In the genomic region with DNA sequence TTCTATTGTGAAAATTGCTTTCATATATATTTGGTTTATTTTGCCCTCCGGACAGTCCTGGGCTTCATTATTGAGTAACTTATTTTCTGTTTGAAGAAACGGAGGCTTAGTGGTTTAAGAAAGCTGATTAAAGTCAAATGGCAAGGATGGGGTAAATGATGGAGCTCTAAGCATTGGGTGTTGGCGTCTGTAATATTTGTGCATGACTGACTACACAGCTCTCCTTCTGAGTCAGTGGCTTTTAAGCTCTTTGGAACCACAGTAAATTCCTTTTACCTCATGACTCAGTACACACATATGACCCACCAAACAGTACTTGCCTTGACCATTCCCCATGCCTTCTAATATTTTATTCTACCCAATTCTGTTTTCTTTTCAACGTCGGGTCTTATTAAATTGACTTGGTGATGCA, we compare ENCODE assay signal across 13 cellular contexts. TPM values are rescaled to one million over a fixed set of nuclear protein-coding genes. Genes with fewer than 3 reads are reported as not detected.
DNase-seq lines count a peak whose midpoint lies in the region; ATAC-seq and TF ChIP-seq lines count a peak whose summit lies in the region.
"Had no signal": no experiment of that assay in that cellular context is flagged by ENCODE, and none has a peak within 500 bp of the region (broad histone marks: within the 10 kb centered on the region; RNA-seq: fewer than 3 reads in every experiment).

No MANE protein-coding gene starts in this region.

- H3K9ac ChIP-seq in mesenchymal stem cell (ENCODE audit: low read length): peak overlapping the region; percentile 76
- H3K9ac ChIP-seq in mesendoderm (ENCODE audit: low read length): no peak overlapping the region

- H2AK5ac ChIP-seq in mesenchymal stem cell (ENCODE audit: low read length, severe bottlenecking): no peak overlapping the region
- no peak overlapping the region for H2AK5ac ChIP-seq in mesendoderm (ENCODE audit: low read length)

- no peak overlapping the region for H4K5ac ChIP-seq in mesendoderm (ENCODE audit: low read length)

- peaks cover 39% of the 10 kb centered on the region for H3K4me1 Mint-ChIP-seq in chondrocyte (ENCODE audit: low read depth)
- H3K4me1 Mint-ChIP-seq: activated naive CD4-positive, alpha-beta T cell treated with anti-CD3 and anti-CD28 coated beads, Interleukin-2, amount 10 ng/mL, durations not matched to agents 7 days and 5 days; IgD-negative memory B cell had no signal

- no peak overlapping the region for H2BK12ac ChIP-seq in mesenchymal stem cell (ENCODE audit: low read length in 2 of 2)

- WGBS in mesenchymal stem cell: 17% methylated on average over 5 of the region's 5 CpGs
- no CpG with 5 or more reads among the region's 5 CpGs for WGBS in mesendoderm (ENCODE audit: extremely low coverage, insufficient coverage, low lambda C conversion rate)

- no peak overlapping the region for H2BK5ac ChIP-seq in mesenchymal stem cell (ENCODE audit: low read depth, low read length, poor library complexity, severe bottlenecking)
- H2BK5ac ChIP-seq in mesendoderm (ENCODE audit: low read length): no peak overlapping the region

- no peak for ATAC-seq in HG03460 (IDR thresholded peaks at IDR 0.05; ENCODE audit: unreplicated experiment)

- H3K79me1 ChIP-seq in mesenchymal stem cell (replicated peaks; ENCODE audit: low read length, poor library complexity, severe bottlenecking) (peaks cover 20% of the 10 kb centered on the region), mesendoderm (ENCODE audit: low read length) (no peaks in the 10 kb centered on the region)

- peaks cover 7% of the 10 kb centered on the region for H3K79me2 ChIP-seq in mesendoderm (ENCODE audit: control insufficient read depth, insufficient read depth, low read length)

- no peak overlapping the region for H3K4me3 Mint-ChIP-seq in chondrocyte (ENCODE audit: unreplicated experiment)
- H3K4me3 Mint-ChIP-seq: activated naive CD4-positive, alpha-beta T cell treated with anti-CD3 and anti-CD28 coated beads, Interleukin-2, amount 10 ng/mL, durations not matched to agents 7 days and 5 days; IgD-negative memory B cell; stimulated activated naive CD8-positive, alpha-beta T cell treated with anti-CD3 and anti-CD28 coated beads, Interleukin-15, Interleukin-2, amounts not matched to agents 100 ng/mL and 50 ng/mL, for 24 hours had no signal

- no peak overlapping the region for H2BK15ac ChIP-seq in mesenchymal stem cell (ENCODE audit: low read depth, poor library complexity, severe bottlenecking)
- H2BK15ac ChIP-seq in mesendoderm (replicated peaks; ENCODE audit: low read depth): no peak overlapping the region

- H4K91ac ChIP-seq in mesenchymal stem cell (ENCODE audit: low read length): no peak overlapping the region

- DNase-seq in BJ (ENCODE audit: low read depth) (peak; percentile 95), MG63 (peak; percentile 62), chondrocyte (ENCODE audit: low spot score) (no peak), mesenchymal stem cell (peak; percentile 88), NOMO-1 treated with dmso at 0.1 percent for 144 hours (lab: John Stamatoyannopoulos, UW; ENCODE audit: unreplicated experiment) (no peak), mesendoderm (no peak)
- no peak for DNase-seq in activated T-cell treated with anti-CD3 and anti-CD28 coated beads, Interleukin-2, amount 50 U/mL, for 48 hours
- DNase-seq: activated CD4-positive, alpha-beta T cell treated with anti-CD3 and anti-CD28 coated beads for 4 hours; activated naive CD4-positive, alpha-beta T cell treated with anti-CD3 and anti-CD28 coated beads, Interleukin-2, amount 10 ng/mL, durations not matched to agents 7 days and 5 days; SHP77 had no signal

- H3K36me3 Mint-ChIP-seq in chondrocyte (ENCODE audit: low read depth): no peaks in the 10 kb centered on the region
- H3K36me3 Mint-ChIP-seq: activated naive CD4-positive, alpha-beta T cell treated with anti-CD3 and anti-CD28 coated beads, Interleukin-2, amount 10 ng/mL, durations not matched to agents 7 days and 5 days had no signal

- H3K23ac ChIP-seq in mesenchymal stem cell (ENCODE audit: low read length in 2 of 2): no peak overlapping the region
- H3K23ac ChIP-seq in mesendoderm (ENCODE audit: low read length): no peak overlapping the region

- H3K4me2 ChIP-seq in mesenchymal stem cell (ENCODE audit: low read length, poor library complexity, severe bottlenecking) (no peak overlapping the region), mesendoderm (ENCODE audit: low read length) (no peak overlapping the region)

- TF ChIP-seq CTCF in BJ (IDR thresholded peaks at IDR 0.05; ENCODE audit: insufficient read depth, low read depth, low read length) (no peak), chondrocyte (IDR thresholded peaks at IDR 0.05) (no peak)

- no peak overlapping the region for H2AFZ ChIP-seq in mesenchymal stem cell (ENCODE audit: low read depth, low read length)

- H4K8ac ChIP-seq in mesenchymal stem cell (ENCODE audit: low read length): no peak overlapping the region
- H4K8ac ChIP-seq in mesendoderm (ENCODE audit: low read depth, low read length): no peak overlapping the region

- H3K27me3 Mint-ChIP-seq in chondrocyte (ENCODE audit: low read depth): peaks cover 4% of the 10 kb centered on the region
- H3K27me3 Mint-ChIP-seq: activated naive CD4-positive, alpha-beta T cell treated with anti-CD3 and anti-CD28 coated beads, Interleukin-2, amount 10 ng/mL, durations not matched to agents 7 days and 5 days had no signal

- POLR2A ChIA-PET in BJ (lab: Charles Lee): interaction anchor here (0.6 kb wide), 1 partner anchor 48 kb away, joined by 13 read pairs; no protein-coding TSS in a partner anchor

- H3K27me3 ChIP-seq in BJ (ENCODE audit: control insufficient read depth, insufficient read depth, low read length): no peaks in the 10 kb centered on the region
- no peaks in the 10 kb centered on the region for H3K27me3 ChIP-seq in MG63
- no peaks in the 10 kb centered on the region for H3K27me3 ChIP-seq in mesenchymal stem cell (ENCODE audit: control insufficient read depth in 1 of 2, insufficient read depth in 1 of 2, low read length in 2 of 2)
- H3K27me3 ChIP-seq in mesendoderm (ENCODE audit: insufficient read depth, low read length, poor library complexity): no peaks in the 10 kb centered on the region

- H3K4me1 ChIP-seq in mesenchymal stem cell (ENCODE audit: control insufficient read depth, insufficient read depth, low read depth, low read length) (peaks cover 37% of the 10 kb centered on the region), mesendoderm (ENCODE audit: control insufficient read depth, low read depth, low read length) (peaks cover 9% of the 10 kb centered on the region)

- H3K27ac ChIP-seq in mesenchymal stem cell (ENCODE audit: low read length, poor library complexity, severe bottlenecking) (peak overlapping the region; percentile 97), mesendoderm (ENCODE audit: low read depth, low read length) (no peak overlapping the region)

- no peaks in the 10 kb centered on the region for H3K9me3 Mint-ChIP-seq in chondrocyte (ENCODE audit: low read depth)
- H3K9me3 Mint-ChIP-seq: activated naive CD4-positive, alpha-beta T cell treated with anti-CD3 and anti-CD28 coated beads, Interleukin-2, amount 10 ng/mL, durations not matched to agents 7 days and 5 days; stimulated activated naive CD8-positive, alpha-beta T cell treated with anti-CD3 and anti-CD28 coated beads, Interleukin-15, Interleukin-2, amounts not matched to agents 100 ng/mL and 50 ng/mL, for 24 hours had no signal

- H3K14ac ChIP-seq in mesenchymal stem cell (ENCODE audit: low read length in 2 of 2): no peak overlapping the region

- CTCF ChIA-PET in BJ (lab: Yijun Ruan, JAX): interaction anchor here (1.1 to 1.3 kb wide), 2 partner anchors 15 to 116 kb away, joined by 3 read pairs; no protein-coding TSS in a partner anchor

- H3K27ac Mint-ChIP-seq in chondrocyte (ENCODE audit: unreplicated experiment): peak overlapping the region; percentile 76
- H3K27ac Mint-ChIP-seq: activated naive CD4-positive, alpha-beta T cell treated with anti-CD3 and anti-CD28 coated beads, Interleukin-2, amount 10 ng/mL, durations not matched to agents 7 days and 5 days; stimulated activated naive CD8-positive, alpha-beta T cell treated with anti-CD3 and anti-CD28 coated beads, Interleukin-15, Interleukin-2, amounts not matched to agents 100 ng/mL and 50 ng/mL, for 24 hours had no signal

- H3K9me3 ChIP-seq in MG63 (no peaks in the 10 kb centered on the region), mesenchymal stem cell (ENCODE audit: control insufficient read depth, low read length) (no peaks in the 10 kb centered on the region)

- H3K36me3 ChIP-seq in BJ (ENCODE audit: control insufficient read depth, insufficient read depth, low read length) (no peaks in the 10 kb centered on the region), MG63 (no peaks in the 10 kb centered on the region), mesenchymal stem cell (ENCODE audit: control insufficient read depth in 1 of 2, insufficient read depth in 2 of 2, low read depth in 1 of 2, low read length in 2 of 2) (no peaks in the 10 kb centered on the region), mesendoderm (ENCODE audit: control insufficient read depth, insufficient read depth, low read length) (no peaks in the 10 kb centered on the region)

- H3K4me3 ChIP-seq in BJ (ENCODE audit: low read depth, low read length) (no peak overlapping the region), MG63 (no peak overlapping the region), mesenchymal stem cell (ENCODE audit: insufficient read depth in 1 of 2, low read depth in 1 of 2, low read length in 2 of 2) (peak overlapping the region in 1 of 2 experiments; percentile 38), mesendoderm (ENCODE audit: low read length) (no peak overlapping the region)

- H3K56ac ChIP-seq in mesendoderm (ENCODE audit: low read length): no peak overlapping the region

- no peak overlapping the region for H3K18ac ChIP-seq in mesenchymal stem cell (ENCODE audit: low read depth in 1 of 2, low read length in 2 of 2)
- no peak overlapping the region for H3K18ac ChIP-seq in mesendoderm (ENCODE audit: low read length)

- H3K4ac ChIP-seq in mesenchymal stem cell (ENCODE audit: low read depth in 1 of 2, low read length in 2 of 2) (no peak overlapping the region), mesendoderm (ENCODE audit: low read depth, low read length) (no peak overlapping the region)

- H2BK120ac ChIP-seq in mesenchymal stem cell (ENCODE audit: low read depth, low read length): no peak overlapping the region
- no peak overlapping the region for H2BK120ac ChIP-seq in mesendoderm (ENCODE audit: low read depth, low read length)

RNA-seq across cellular contexts. Expression of a gene that starts 21.0 kb away (rescaled TPM):
- 0.09 TPM in 2 replicates for polyA plus RNA-seq in BJ (2011; rRNA removed)
- 0.14 and 0.26 TPM in 2 replicates for polyA minus RNA-seq in BJ (2011; rRNA and poly(A)+ RNA removed)
- total RNA-seq in MG63 (2014; rRNA removed; shearing (Covaris generic); ENCODE audit: low replicate concordance): 0.02 and 0.10 TPM in 2 replicates
- 0.03 to 0.05 TPM in 2 of 3 replicates, not detected in the other for total RNA-seq in chondrocyte
- 0.07 TPM for polyA plus RNA-seq in mesenchymal stem cell (2013, experiment 1 of 2)
- 0.07 TPM for polyA plus RNA-seq in mesenchymal stem cell (2013, experiment 2 of 2)
- polyA plus RNA-seq in mesendoderm (2013, experiment 1 of 2): 4.1 TPM
- 4.8 TPM for polyA plus RNA-seq in mesendoderm (2013, experiment 2 of 2)
- polyA plus RNA-seq: IgD-negative memory B cell had no signal

Comparison
In these comparisons a context has a peak if more than half of its experiments do, and no peak if none do; other contexts are left out.
1. DNase-seq: peak in BJ (single experiment), MG63 (single experiment) and mesenchymal stem cell (single experiment); none in chondrocyte (single experiment), activated T-cell treated with anti-CD3 and anti-CD28 coated beads, Interleukin-2, amount 50 U/mL, for 48 hours (0 of 2), NOMO-1 treated with dmso at 0.1 percent for 144 hours (single experiment) and mesendoderm (single experiment).